8 cellular contexts compared by ENCODE assay signal in genomic region chr4:141635726-141636076, GRCh38. TPM values are rescaled to one million over a fixed set of nuclear protein-coding genes. Genes with fewer than 3 reads are reported as not detected.
DNase-seq lines count a peak whose midpoint lies in the region; ATAC-seq and TF ChIP-seq lines count a peak whose summit lies in the region.

No MANE protein-coding gene starts in this region.

- no peaks in the 10 kb centered on the region for H3K27me3 ChIP-seq in liver (ENCODE audit: control insufficient read depth in 4 of 4, insufficient read depth in 4 of 4, low read length in 3 of 4)

- H3K4me3 ChIP-seq in WI38 (ENCODE audit: low read depth, low read length) (peak overlapping the region; percentile 85), liver (ENCODE audit: low read depth in 1 of 3, low read length in 3 of 3) (peak overlapping the region; percentile 81 to 93 (median 87))

- H3K9me3 ChIP-seq in liver (ENCODE audit: control insufficient read depth in 4 of 4, low read length in 3 of 4), result no peaks in the 10 kb centered on the region

- no peak overlapping the region for H3K9ac ChIP-seq in liver (ENCODE audit: low read depth in 1 of 2, low read length in 2 of 2)

- peaks cover 0 to 17% (median 8%) of the 10 kb centered on the region in 4 donors for H3K4me1 ChIP-seq in liver (ENCODE audit: control insufficient read depth in 4 of 4, insufficient read depth in 4 of 4, low read length in 3 of 4)

- no peaks in the 10 kb centered on the region for H3K36me3 ChIP-seq in liver (ENCODE audit: control insufficient read depth in 4 of 4, insufficient read depth in 3 of 4, low read depth in 1 of 4, low read length in 3 of 4)

- no peak for TF ChIP-seq RAD21 in liver (IDR thresholded peaks at IDR 0.05)

- 55% methylated on average over 5 of the region's 5 CpGs for WGBS in liver

- TF ChIP-seq CTCF in WI38 (IDR thresholded peaks at IDR 0.05; ENCODE audit: low read depth, low read length), result no peak
- no peak for TF ChIP-seq CTCF in liver (IDR thresholded peaks at IDR 0.05; ENCODE audit: low read depth, low read length, missing input control)

- ATAC-seq in HG02759 (IDR thresholded peaks at IDR 0.05; ENCODE audit: unreplicated experiment) (peak; percentile 32), sciatic nerve (no peak)

- peak overlapping the region; percentile 84 to 88 for H3K27ac ChIP-seq in liver (ENCODE audit: low read depth in 1 of 2, low read length in 2 of 2)

- DNase-seq in DMS 273 (lab: John Stamatoyannopoulos, UW; ENCODE audit: unreplicated experiment) (peak; percentile 13), DMS 273 treated with DMSO at 0.1 percent for 48 hours (lab: John Stamatoyannopoulos, UW) (no peak), anterior cingulate cortex (lab: John Stamatoyannopoulos, UW) (no peak), sciatic nerve (ENCODE audit: low spot score) (no peak), NCI-H446 (lab: John Stamatoyannopoulos, UW) (no peak)

- intact Hi-C loops in sciatic nerve (cut with DNase I), result no loop called here

TF ChIP-seq in liver, 16 proteins besides CTCF, POLR2A, EP300 and RAD21:
- TF ChIP-seq YY1 (IDR thresholded peaks at IDR 0.05) (no peak), FOXA2 (IDR thresholded peaks at IDR 0.05) (no peak), JUND (IDR thresholded peaks at IDR 0.05) (no peak), HNF4G (IDR thresholded peaks at IDR 0.05) (no peak), NR2F2 (IDR thresholded peaks at IDR 0.05) (no peak), HNF4A (conservative IDR thresholded peaks at IDR 0.05) (no peak), ATF3 (IDR thresholded peaks at IDR 0.05) (no peak), ZBTB33 (IDR thresholded peaks at IDR 0.05) (no peak), MAX (IDR thresholded peaks at IDR 0.05) (no peak), RXRA (IDR thresholded peaks at IDR 0.05) (no peak), SP1 (IDR thresholded peaks at IDR 0.05) (no peak), FOXA1 (IDR thresholded peaks at IDR 0.05) (no peak), EGR1 (IDR thresholded peaks at IDR 0.05; ENCODE audit: low read depth in 2 of 2) (no peak), REST (IDR thresholded peaks at IDR 0.05) (no peak), GABPA (IDR thresholded peaks at IDR 0.05 in 1 of 2, conservative IDR thresholded peaks at IDR 0.05 in 1 of 2) (no peak)

RNA-seq across cellular contexts. Expression of gene IL15, which starts 0.7 kb away (rescaled TPM):
- total RNA-seq in liver (1 to 10 TPM in 1 of 2 donors, under 1 TPM in 1; 0.93 to 2.0 TPM), sciatic nerve (11.5 TPM)
- polyA plus RNA-seq in liver, result 1 to 10 TPM; 1.0 to 2.0 TPM
